9 cellular contexts compared by ENCODE assay signal in the genomic region with DNA sequence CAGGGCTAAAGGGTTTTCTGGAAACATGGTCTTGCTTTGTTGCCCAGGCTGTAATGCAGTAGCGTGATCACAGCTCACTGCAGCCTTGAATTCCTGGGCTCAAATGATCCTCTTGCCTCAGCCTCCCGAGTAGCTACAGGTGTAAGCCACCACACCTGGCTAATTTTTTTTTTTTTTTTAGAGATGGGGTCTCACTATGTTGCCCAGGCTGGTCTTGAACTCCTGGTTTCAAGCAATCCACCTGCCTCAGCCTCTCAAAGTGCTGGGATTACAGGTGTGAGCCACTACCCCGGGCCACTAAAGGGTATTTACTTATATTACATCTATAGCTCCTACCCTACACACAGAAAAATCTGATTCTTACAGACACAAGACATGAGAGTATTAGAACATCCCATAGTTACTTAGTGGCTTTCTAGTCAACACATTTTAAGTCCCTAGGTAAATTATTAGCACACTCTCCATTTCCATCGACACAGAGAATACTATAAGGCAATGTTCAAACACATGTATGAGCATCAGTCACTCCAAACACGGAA. TPM values are rescaled to one million over a fixed set of nuclear protein-coding genes. Genes with fewer than 3 reads are reported as not detected.
DNase-seq lines count a peak whose midpoint lies in the region; ATAC-seq and TF ChIP-seq lines count a peak whose summit lies in the region.
"Had no signal": no experiment of that assay in that cellular context is flagged by ENCODE, and none has a peak within 500 bp of the region (broad histone marks: within the 10 kb centered on the region; RNA-seq: fewer than 3 reads in every experiment).

No MANE protein-coding gene starts in this region.

- H4K20me1 ChIP-seq in neural progenitor cell (ENCODE audit: low read depth): no peaks in the 10 kb centered on the region

- no peak for TF ChIP-seq CTCF in neural progenitor cell (IDR thresholded peaks at IDR 0.05)
- no peak for TF ChIP-seq CTCF in GM13977 (IDR thresholded peaks at IDR 0.05; ENCODE audit: extremely low read depth, insufficient read depth, missing control alignments)
- no peak for TF ChIP-seq CTCF in GM10266 (IDR thresholded peaks at IDR 0.05; ENCODE audit: control insufficient read depth, insufficient read depth, low read depth, missing control alignments)

- in situ Hi-C loops in GM13977 (cut with MboI; ENCODE audit: low pct_unique_long_range_greater_than_20kb, low sequenced_read_pairs, unreplicated experiment): no loop called here

- no peaks in the 10 kb centered on the region for H3K4me1 ChIP-seq in neural progenitor cell

- no peak overlapping the region for H3K4me2 ChIP-seq in neural progenitor cell

- H3K27ac Mint-ChIP-seq in activated T-helper 17 cell treated with anti-CD3 and anti-CD28 coated beads, Interleukin-2, amount 50 U/mL, for 72 hours: peak overlapping the region; percentile 93
- peak overlapping the region; percentile 67 for H3K27ac Mint-ChIP-seq in neural progenitor cell

- H3K9me3 Mint-ChIP-seq in activated T-helper 17 cell treated with anti-CD3 and anti-CD28 coated beads, Interleukin-2, amount 50 U/mL, for 72 hours: no peaks in the 10 kb centered on the region
- no peaks in the 10 kb centered on the region for H3K9me3 Mint-ChIP-seq in neural progenitor cell

- H3K27ac ChIP-seq in neural progenitor cell: no peak overlapping the region

- H3K4me3 ChIP-seq in neural progenitor cell: no peak overlapping the region
- H3K4me3 ChIP-seq: thoracic aorta had no signal

- H3K79me2 ChIP-seq in neural progenitor cell (ENCODE audit: low read depth): no peaks in the 10 kb centered on the region

- H2AFZ ChIP-seq in neural progenitor cell (replicated peaks): no peak overlapping the region

- no peaks in the 10 kb centered on the region for H3K27me3 ChIP-seq in neural progenitor cell

- no peaks in the 10 kb centered on the region for H3K36me3 ChIP-seq in neural progenitor cell
- H3K36me3 ChIP-seq: thoracic aorta had no signal

- peaks cover 15% of the 10 kb centered on the region for H3K36me3 Mint-ChIP-seq in activated T-helper 17 cell treated with anti-CD3 and anti-CD28 coated beads, Interleukin-2, amount 50 U/mL, for 72 hours (ENCODE audit: low read depth)
- H3K36me3 Mint-ChIP-seq in neural progenitor cell: no peaks in the 10 kb centered on the region

- H3K27me3 Mint-ChIP-seq in activated T-helper 17 cell treated with anti-CD3 and anti-CD28 coated beads, Interleukin-2, amount 50 U/mL, for 72 hours: no peaks in the 10 kb centered on the region
- peaks cover 2% of the 10 kb centered on the region for H3K27me3 Mint-ChIP-seq in neural progenitor cell (ENCODE audit: insufficient read depth, low read depth)

- H3K4me3 Mint-ChIP-seq in activated T-helper 17 cell treated with anti-CD3 and anti-CD28 coated beads, Interleukin-2, amount 50 U/mL, for 72 hours: peak overlapping the region; percentile 75
- peak overlapping the region; percentile 22 for H3K4me3 Mint-ChIP-seq in neural progenitor cell

- no peaks in the 10 kb centered on the region for H3K4me1 Mint-ChIP-seq in activated T-helper 17 cell treated with anti-CD3 and anti-CD28 coated beads, Interleukin-2, amount 50 U/mL, for 72 hours
- H3K4me1 Mint-ChIP-seq in neural progenitor cell: peaks cover 2% of the 10 kb centered on the region

- H3F3A ChIP-seq in neural progenitor cell (ENCODE audit: low read depth): peaks cover 3% of the 10 kb centered on the region

- DNase-seq in neural progenitor cell (ENCODE audit: low spot score) (no peak), GM13977 (ENCODE audit: low spot score) (no peak), UCSD-AML1 (lab: John Stamatoyannopoulos, UW; ENCODE audit: unreplicated experiment) (no peak), GM10266 (ENCODE audit: extremely low spot score) (no peak)
- DNase-seq in effector CD8-positive, alpha-beta T cell (lab: John Stamatoyannopoulos, UW): no peak

- H3K9ac ChIP-seq in neural progenitor cell: no peak overlapping the region

- H3K9me3 ChIP-seq in neural progenitor cell (ENCODE audit: low read depth): no peaks in the 10 kb centered on the region
- H3K9me3 ChIP-seq: thoracic aorta had no signal

- peak; percentile 35 for ATAC-seq in GM18867 (IDR thresholded peaks at IDR 0.05; ENCODE audit: unreplicated experiment)
- peak; percentile 24 for ATAC-seq in HG02642 (IDR thresholded peaks at IDR 0.05; ENCODE audit: poor library complexity, unreplicated experiment)
- ATAC-seq in activated T-helper 17 cell treated with anti-CD3 and anti-CD28 coated beads, Interleukin-2, amount 50 U/mL, for 72 hours (replicated peaks): no peak

RNA-seq across cellular contexts. Expression of a gene that starts 6.2 kb away (rescaled TPM):
- total RNA-seq in activated T-helper 17 cell treated with anti-CD3 and anti-CD28 coated beads, Interleukin-2, amount 50 U/mL, for 72 hours: 10 to 100 TPM; 72.4 to 94.8 TPM
- 66.5 and 83.8 TPM in 2 replicates for total RNA-seq in neural progenitor cell (ENCODE audit: low replicate concordance)

RNA-seq across cellular contexts. Expression of a gene that starts 6.3 kb away (rescaled TPM):
- 1 to 10 TPM; 1.7 to 2.5 TPM for total RNA-seq in activated T-helper 17 cell treated with anti-CD3 and anti-CD28 coated beads, Interleukin-2, amount 50 U/mL, for 72 hours
- 0.54 and 1.9 TPM in 2 replicates for total RNA-seq in neural progenitor cell (ENCODE audit: low replicate concordance)

RNA-seq across cellular contexts. Expression of a gene that starts 14.3 kb away (rescaled TPM):
- total RNA-seq in activated T-helper 17 cell treated with anti-CD3 and anti-CD28 coated beads, Interleukin-2, amount 50 U/mL, for 72 hours: 10 to 100 TPM; 31.4 to 57.6 TPM
- total RNA-seq in neural progenitor cell (ENCODE audit: low replicate concordance): 11.1 and 26.6 TPM in 2 replicates

RNA-seq across cellular contexts. Expression of a gene that starts 22.1 kb away (rescaled TPM):
- under 1 TPM in 1 of 2 donors, not detected in 1; 0.58 TPM for total RNA-seq in activated T-helper 17 cell treated with anti-CD3 and anti-CD28 coated beads, Interleukin-2, amount 50 U/mL, for 72 hours
- total RNA-seq in neural progenitor cell (ENCODE audit: low replicate concordance): 0.77 and 1.2 TPM in 2 replicates

RNA-seq across cellular contexts. Expression of a gene that starts 27.6 kb away (rescaled TPM):
- 100 to 1,000 TPM; 361 to 375 TPM for total RNA-seq in activated T-helper 17 cell treated with anti-CD3 and anti-CD28 coated beads, Interleukin-2, amount 50 U/mL, for 72 hours
- 32.7 and 37.5 TPM in 2 replicates for total RNA-seq in neural progenitor cell (ENCODE audit: low replicate concordance)
